In genomic region chr20:3696745-3697587, GRCh38 we compare ENCODE assay signal across 20 cellular contexts. TPM values are rescaled to one million over a fixed set of nuclear protein-coding genes. Genes with fewer than 3 reads are reported as not detected.
"Had no signal": no experiment of that assay in that cellular context is flagged by ENCODE, and none has a peak within 500 bp of the region (broad histone marks: within the 10 kb centered on the region; RNA-seq: fewer than 3 reads in every experiment).

No MANE protein-coding gene starts in this region.

- DNase-seq: NCI-H1048, NCI-H1105, NCI-H1436 treated with DMSO at 0.1 percent for 48 hours, NCI-H1694, NCI-H187 treated with DMSO at 0.1 percent for 48 hours, NCI-H2081, NCI-H2107, NCI-H2227 treated with DMSO at 0.1 percent for 48 hours, NCI-H524, NCI-H69, NCI-H774, SK-N-SH, SW 1271 had no signal

- H3K4me2 ChIP-seq: SK-N-SH had no signal

- H3K9ac ChIP-seq: SK-N-SH had no signal

- H3K27ac ChIP-seq: HL-60, RWPE1 had no signal

- H3K9me3 ChIP-seq: SK-N-SH had no signal

- ATAC-seq: Panc1 had no signal

RNA-seq across cellular contexts. Expression of gene ADAM33, which starts 15.2 kb away (rescaled TPM):
- total RNA-seq: MCF 10A, SK-MEL-5 had no signal

RNA-seq across cellular contexts. Expression of gene SIGLEC1, which starts 15.4 kb away (rescaled TPM):
- total RNA-seq: LHCN-M2, MCF 10A, NCI-H460, SK-MEL-5 had no signal
- polyA plus RNA-seq: SK-N-SH had no signal

RNA-seq across cellular contexts. Expression of gene GFRA4, which starts 33.8 kb away (rescaled TPM):
- total RNA-seq: LHCN-M2, MCF 10A, NCI-H460, SK-MEL-5 had no signal
- polyA plus RNA-seq: SK-N-SH had no signal

RNA-seq across cellular contexts. Expression of gene HSPA12B, which starts 35.5 kb away (rescaled TPM):
- total RNA-seq: LHCN-M2, MCF 10A, NCI-H460 had no signal
